ENCODE assay signal across 16 cellular contexts in the genomic region with DNA sequence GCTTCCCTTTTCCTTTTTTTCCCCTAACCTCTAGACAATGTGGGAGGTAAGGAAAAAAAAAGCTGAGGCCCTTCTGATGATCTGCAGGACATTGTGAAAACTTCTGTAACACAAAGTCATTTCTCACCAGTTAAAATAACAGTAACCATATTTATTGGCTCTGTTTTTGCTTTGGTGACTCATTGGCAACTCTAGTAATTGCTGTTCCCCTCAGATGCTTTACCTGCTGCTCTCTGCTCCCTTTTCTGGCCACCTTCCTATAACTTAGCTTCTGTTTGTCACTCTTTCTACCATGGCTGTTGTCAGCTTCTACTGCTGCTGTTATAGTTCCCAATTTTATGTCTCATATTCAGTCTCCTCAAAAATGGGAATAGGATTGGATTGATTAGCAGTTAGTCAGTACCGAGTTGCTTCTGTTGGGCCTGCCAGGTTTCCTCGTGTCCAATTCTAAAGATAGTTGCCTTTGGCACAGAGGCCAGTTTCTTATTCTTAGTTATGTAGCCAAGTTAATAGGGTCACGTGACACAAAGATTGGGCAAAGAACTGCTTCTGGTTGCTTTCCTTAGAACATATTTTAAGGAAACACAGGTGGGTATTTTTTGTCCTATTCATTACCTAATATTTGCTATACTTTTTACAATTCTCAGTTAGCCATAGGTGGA. TPM values are rescaled to one million over a fixed set of nuclear protein-coding genes. Genes with fewer than 3 reads are reported as not detected.
DNase-seq lines count a peak whose midpoint lies in the region; FAIRE-seq and TF ChIP-seq lines count a peak whose summit lies in the region.
"Had no signal": no experiment of that assay in that cellular context is flagged by ENCODE, and none has a peak within 500 bp of the region (broad histone marks: within the 10 kb centered on the region; RNA-seq: fewer than 3 reads in every experiment).

No MANE protein-coding gene starts in this region.

- H3K36me3 ChIP-seq in endothelial cell of umbilical vein (ENCODE audit: control insufficient read depth in 2 of 2, extremely low read depth in 1 of 2, insufficient read depth in 2 of 2, low read length in 2 of 2): no peaks in the 10 kb centered on the region
- no peaks in the 10 kb centered on the region for H3K36me3 ChIP-seq in effector memory CD4-positive, alpha-beta T cell (ENCODE audit: control insufficient read depth, insufficient read depth, low read length)
- H3K36me3 ChIP-seq: BE2C had no signal

- TF ChIP-seq CTCF in AG10803 (conservative IDR thresholded peaks at IDR 0.05; ENCODE audit: low read length) (no peak), endothelial cell of umbilical vein (IDR thresholded peaks at IDR 0.05; ENCODE audit: extremely low read depth in 1 of 2, insufficient read depth in 1 of 2, low read depth in 1 of 2, low read length in 2 of 2) (no peak)

- DNase-seq in AG10803 (ENCODE audit: low read depth) (peak; percentile 17), HT1080 (ENCODE audit: low read depth) (peak; percentile 11), endothelial cell of umbilical vein (ENCODE audit: low read depth, low spot score) (peak; percentile 11), medulla oblongata (ENCODE audit: extremely low spot score) (peak; percentile 35), occipital lobe (lab: John Stamatoyannopoulos, UW) (no peak), NCI-H1436 (lab: John Stamatoyannopoulos, UW) (no peak)
- DNase-seq in activated CD8-positive, alpha-beta memory T cell treated with anti-CD3 and anti-CD28 coated beads, Interleukin-2, amount 50 U/mL, for 48 hours: no peak
- DNase-seq in effector memory CD4-positive, alpha-beta T cell: no peak
- DNase-seq: activated CD4-positive, alpha-beta T cell treated with anti-CD3 and anti-CD28 coated beads, Interleukin-2, amount 10 ng/mL, durations not matched to agents 24 days and 14 days; activated naive CD4-positive, alpha-beta T cell treated with anti-CD3 and anti-CD28 coated beads, Interleukin-2, amount 50 U/mL, for 16 hours; BE2C; DND-41; hippocampal formation; stimulated activated CD4-positive, alpha-beta T cell treated with anti-CD3 and anti-CD28 coated beads, Interleukin-2, amount 100 ng/mL, for 48 hours; stimulated activated naive B cell treated with anti-CD40 and anti-IgM and Interleukin-4, amounts not matched to agents 10 μg/mL and 1 μg/mL and 100 μg/mL, for 72 hours; T-helper 17 cell had no signal

- H3K9me3 ChIP-seq in endothelial cell of umbilical vein (replicated peaks; ENCODE audit: control insufficient read depth, insufficient read depth, low read length): no peaks in the 10 kb centered on the region
- H3K9me3 ChIP-seq in effector memory CD4-positive, alpha-beta T cell (ENCODE audit: control insufficient read depth, low read length): no peaks in the 10 kb centered on the region
- H3K9me3 ChIP-seq: BE2C had no signal

- no peak overlapping the region for H3K27ac ChIP-seq in endothelial cell of umbilical vein (ENCODE audit: insufficient read depth, low read depth, low read length)
- no peak overlapping the region for H3K27ac ChIP-seq in effector memory CD4-positive, alpha-beta T cell (ENCODE audit: insufficient read depth, low read length, poor library complexity, severe bottlenecking)

- H4K20me1 ChIP-seq in endothelial cell of umbilical vein (replicated peaks; ENCODE audit: control insufficient read depth, extremely low read depth, insufficient read depth, low read length): peaks cover 3% of the 10 kb centered on the region

- H3K27me3 ChIP-seq in endothelial cell of umbilical vein (ENCODE audit: control insufficient read depth in 2 of 2, insufficient read depth in 2 of 2, low read length in 2 of 2): no peaks in the 10 kb centered on the region
- H3K27me3 ChIP-seq in effector memory CD4-positive, alpha-beta T cell (replicated peaks; ENCODE audit: control insufficient read depth, insufficient read depth, low read length, poor library complexity, severe bottlenecking): no peaks in the 10 kb centered on the region
- H3K27me3 ChIP-seq: BE2C had no signal

- no peak overlapping the region for H3K4me2 ChIP-seq in endothelial cell of umbilical vein (ENCODE audit: insufficient read depth, low read length)

- dilution Hi-C loops in endothelial cell of umbilical vein (cut with MboI; ENCODE audit: extremely low pct_ligation_motif_present, low sequenced_read_pairs): no loop called here

- no peak for TF ChIP-seq POLR2A in endothelial cell of umbilical vein (IDR thresholded peaks at IDR 0.05; ENCODE audit: low read depth, low read length)

- peaks cover 7% of the 10 kb centered on the region for H3K79me2 ChIP-seq in endothelial cell of umbilical vein (ENCODE audit: control insufficient read depth, insufficient read depth, low read length)

- no TSS peak for BruUV-seq in endothelial cell of umbilical vein (replicated peaks; lab: Mats Ljungman, UMichigan)

- no peak overlapping the region for H3K9ac ChIP-seq in endothelial cell of umbilical vein (replicated peaks; ENCODE audit: extremely low read depth, insufficient read depth, low read length)

- FAIRE-seq in endothelial cell of umbilical vein (lab: Jason Lieb, UNC): no peak

- intact Hi-C loops in endothelial cell of umbilical vein (cut with micrococcal nuclease): no loop called here

- H3K4me3 ChIP-seq in AG10803 (ENCODE audit: low read length) (no peak overlapping the region), endothelial cell of umbilical vein (replicated peaks in 1 of 3; ENCODE audit: insufficient read depth in 1 of 3, low read depth in 1 of 3, low read length in 3 of 3) (no peak overlapping the region)
- H3K4me3 ChIP-seq in effector memory CD4-positive, alpha-beta T cell (ENCODE audit: insufficient read depth, low read depth, low read length, poor library complexity, severe bottlenecking): no peak overlapping the region

- CTCF ChIA-PET in endothelial cell of umbilical vein (lab: Charles Lee): interaction anchor here (1.1 to 1.8 kb wide), 2 partner anchors 57 to 234 kb away, joined by 3 to 4 read pairs; no protein-coding TSS in a partner anchor

- H2AFZ ChIP-seq in endothelial cell of umbilical vein (ENCODE audit: low read depth, low read length): no peak overlapping the region

- no peaks in the 10 kb centered on the region for H3K4me1 ChIP-seq in endothelial cell of umbilical vein (ENCODE audit: control insufficient read depth, extremely low read depth, insufficient read depth, low read length)
- no peaks in the 10 kb centered on the region for H3K4me1 ChIP-seq in effector memory CD4-positive, alpha-beta T cell (ENCODE audit: control insufficient read depth, insufficient read depth, low read length, poor library complexity, severe bottlenecking)

- POLR2A ChIA-PET in endothelial cell of umbilical vein (lab: Charles Lee): interaction anchor here (0.7 kb wide), 1 partner anchor 12 kb away, joined by 3 read pairs; no protein-coding TSS in a partner anchor

- H3K9me1 ChIP-seq in endothelial cell of umbilical vein (replicated peaks; ENCODE audit: control insufficient read depth, extremely low read depth, insufficient read depth, low read length): no peaks in the 10 kb centered on the region

TF ChIP-seq in endothelial cell of umbilical vein, 7 proteins besides CTCF, POLR2A, EP300 and RAD21:
- no peak for TF ChIP-seq EZH2 (IDR thresholded peaks at IDR 0.05; ENCODE audit: borderline replicate concordance, low read depth, low read length, severe bottlenecking)

RNA-seq across cellular contexts. Expression of a gene that starts 16.8 kb away (rescaled TPM):
- total RNA-seq in HT1080 (2014; rRNA removed; shearing (Covaris generic)): 17.5 and 29.6 TPM in 2 replicates
- polyA plus RNA-seq in HT1080 (2015; cell fraction: cytosol; rRNA removed): 29.5 and 39.3 TPM in 2 replicates
- 27.2 and 28.2 TPM in 2 replicates for polyA plus RNA-seq in HT1080 (2015; cell fraction: nucleus; rRNA removed)
- total RNA-seq in endothelial cell of umbilical vein (29.0 and 30.7 TPM in 2 replicates), occipital lobe (373 TPM)
- 12.7 and 13.7 TPM in 2 replicates for polyA plus RNA-seq in endothelial cell of umbilical vein
- polyA plus RNA-seq in endothelial cell of umbilical vein (2011; cell fraction: cytosol; rRNA removed): 9.7 and 10.4 TPM in 2 replicates
- polyA plus RNA-seq in endothelial cell of umbilical vein (2011; cell fraction: nucleus; rRNA removed): 9.4 and 9.7 TPM in 2 replicates
- polyA plus RNA-seq in endothelial cell of umbilical vein (2012): 26.7 and 30.6 TPM in 2 replicates
- 63.9 and 64.3 TPM in 2 replicates for polyA minus RNA-seq in endothelial cell of umbilical vein
- 21.3 TPM for polyA minus RNA-seq in endothelial cell of umbilical vein (2011; cell fraction: cytosol; rRNA and poly(A)+ RNA removed)
- polyA minus RNA-seq in endothelial cell of umbilical vein (2011; cell fraction: nucleus; rRNA and poly(A)+ RNA removed): 27.6 and 42.1 TPM in 2 replicates

Comparison
In these comparisons a context has a peak if more than half of its experiments do, and no peak if none do; other contexts are left out.
1. DNase-seq: peak in AG10803 (single experiment), HT1080 (single experiment), endothelial cell of umbilical vein (single experiment) and medulla oblongata (single experiment); none in occipital lobe (single experiment), activated CD8-positive, alpha-beta memory T cell treated with anti-CD3 and anti-CD28 coated beads, Interleukin-2, amount 50 U/mL, for 48 hours (single experiment), effector memory CD4-positive, alpha-beta T cell (0 of 3) and NCI-H1436 (single experiment).
2. RNA of a gene that starts 16.8 kb away (total RNA-seq): 373 TPM in occipital lobe (single experiment); 17.5 to 29.6 TPM in HT1080 and 29.0 to 30.7 TPM in endothelial cell of umbilical vein; every median in the first group is over 10 times any median in the second.